ENCODE assay signal across 9 cellular contexts in genomic region chr16:88468289-88469129, GRCh38. TPM values are rescaled to one million over a fixed set of nuclear protein-coding genes. Genes with fewer than 3 reads are reported as not detected.
DNase-seq lines count a peak whose midpoint lies in the region; ATAC-seq and TF ChIP-seq lines count a peak whose summit lies in the region.
"Had no signal": no experiment of that assay in that cellular context is flagged by ENCODE, and none has a peak within 500 bp of the region (broad histone marks: within the 10 kb centered on the region; RNA-seq: fewer than 3 reads in every experiment).

No MANE protein-coding gene starts in this region.

- peaks cover 6% of the 10 kb centered on the region for H3K79me1 ChIP-seq in neuronal stem cell (ENCODE audit: low read depth, low read length)

- no peak for TF ChIP-seq CTCF in mammary epithelial cell (conservative IDR thresholded peaks at IDR 0.05 in 1 of 2, IDR thresholded peaks at IDR 0.05 in 1 of 2; ENCODE audit: extremely low read depth in 1 of 2, insufficient read depth in 1 of 2, low read depth in 1 of 2, low read length in 2 of 2)
- TF ChIP-seq CTCF in osteocyte (IDR thresholded peaks at IDR 0.05): no peak

- H3K27ac Mint-ChIP-seq in osteocyte (ENCODE audit: unreplicated experiment): no peak overlapping the region

- H3K14ac ChIP-seq in neuronal stem cell (ENCODE audit: low read length): no peak overlapping the region

- 79% methylated on average over 8 of the region's 18 CpGs for WGBS in mammary epithelial cell (ENCODE audit: low coverage, missing lambda C conversion rate)
- WGBS in neuronal stem cell (ENCODE audit: extremely low coverage in 2 of 2, insufficient read length in 2 of 2, insufficient replicate concordance in 1 of 2), 2 donors: no CpG with 5 or more reads among the region's 18 CpGs

- no peak overlapping the region for H3K4me3 Mint-ChIP-seq in osteocyte (ENCODE audit: unreplicated experiment)
- H3K4me3 Mint-ChIP-seq: nephron had no signal

- H3K27me3 ChIP-seq in mammary epithelial cell (ENCODE audit: insufficient read depth, low read length): no peaks in the 10 kb centered on the region
- no peaks in the 10 kb centered on the region for H3K27me3 ChIP-seq in neuronal stem cell (ENCODE audit: control insufficient read depth in 3 of 3, insufficient read depth in 3 of 3, low read depth in 1 of 3, low read length in 3 of 3)

- dilution Hi-C loops in mammary epithelial cell (cut with HindIII; ENCODE audit: low sequenced_read_pairs): no loop called here

- H3K9ac ChIP-seq in mammary epithelial cell (ENCODE audit: insufficient read depth, low read length) (no peak overlapping the region), neuronal stem cell (ENCODE audit: low read depth, low read length, poor library complexity) (no peak overlapping the region)

- no peak overlapping the region for H2BK5ac ChIP-seq in neuronal stem cell (ENCODE audit: low read length)

- ATAC-seq in HG03045 (IDR thresholded peaks at IDR 0.05; ENCODE audit: unreplicated experiment): no peak

- H2AFZ ChIP-seq in mammary epithelial cell (ENCODE audit: low read depth, low read length) (no peak overlapping the region), neuronal stem cell (ENCODE audit: low read length) (no peak overlapping the region)

- H2BK15ac ChIP-seq in neuronal stem cell (ENCODE audit: low read length): no peak overlapping the region

- no peak overlapping the region for H4K8ac ChIP-seq in neuronal stem cell (ENCODE audit: low read depth, low read length)

- no peaks in the 10 kb centered on the region for H3K27me3 Mint-ChIP-seq in osteocyte (ENCODE audit: unreplicated experiment)

- in situ Hi-C loops in mammary epithelial cell (cut with MboI; ENCODE audit: low sequenced_read_pairs in 2 of 2): no loop called here

- no peak overlapping the region for H3K4me2 ChIP-seq in mammary epithelial cell (ENCODE audit: insufficient read depth, low read depth, low read length)
- peak overlapping the region; percentile 35 for H3K4me2 ChIP-seq in neuronal stem cell (ENCODE audit: insufficient read depth, low read length, poor library complexity, severe bottlenecking)

- no peak overlapping the region for H2BK12ac ChIP-seq in neuronal stem cell (ENCODE audit: low read length)

- peak overlapping the region; percentile 98 for H2AK5ac ChIP-seq in neuronal stem cell (ENCODE audit: low read depth, low read length)

- H2BK120ac ChIP-seq in neuronal stem cell (ENCODE audit: low read depth, low read length): no peak overlapping the region

- no peaks in the 10 kb centered on the region for H3K4me1 Mint-ChIP-seq in osteocyte (ENCODE audit: unreplicated experiment)

- CTCF ChIA-PET in mammary epithelial cell (lab: Charles Lee; ENCODE audit: low non-redundant PET): no interaction called here

- H3K4me3 ChIP-seq in mammary epithelial cell (replicated peaks in 1 of 3; ENCODE audit: insufficient read depth in 1 of 3, low read depth in 2 of 3, low read length in 3 of 3) (no peak overlapping the region), neuronal stem cell (ENCODE audit: low read length in 2 of 2) (no peak overlapping the region)

- H3K27ac ChIP-seq in mammary epithelial cell (ENCODE audit: insufficient read depth, low read depth, low read length) (no peak overlapping the region), neuronal stem cell (replicated peaks; ENCODE audit: low read length) (no peak overlapping the region)

- H3K4me1 ChIP-seq in mammary epithelial cell (ENCODE audit: insufficient read depth, low read length) (no peaks in the 10 kb centered on the region), neuronal stem cell (ENCODE audit: control insufficient read depth in 2 of 2, insufficient read depth in 1 of 2, low read depth in 1 of 2, low read length in 2 of 2) (peaks cover 7 to 8% of the 10 kb centered on the region in 2 donors)

- no peaks in the 10 kb centered on the region for H3K9me3 Mint-ChIP-seq in osteocyte (ENCODE audit: unreplicated experiment)
- H3K9me3 Mint-ChIP-seq: nephron had no signal

- intact Hi-C loops in mammary epithelial cell (cut with micrococcal nuclease): no loop called here

- H3K9me3 ChIP-seq in mammary epithelial cell (replicated peaks; ENCODE audit: insufficient read depth, low read length) (no peaks in the 10 kb centered on the region), neuronal stem cell (replicated peaks in 1 of 2; ENCODE audit: control insufficient read depth in 2 of 2, insufficient read depth in 1 of 2, low read depth in 1 of 2, low read length in 2 of 2) (no peaks in the 10 kb centered on the region)

- no peaks in the 10 kb centered on the region for H3K36me3 ChIP-seq in mammary epithelial cell (ENCODE audit: insufficient read depth, low read length)
- no peaks in the 10 kb centered on the region for H3K36me3 ChIP-seq in neuronal stem cell (replicated peaks in 1 of 2; ENCODE audit: control insufficient read depth in 2 of 2, insufficient read depth in 2 of 2, low read length in 2 of 2)

- BruUV-seq in mammary epithelial cell (replicated peaks; lab: Mats Ljungman, UMichigan): no TSS peak

- no peak overlapping the region for H3K4ac ChIP-seq in neuronal stem cell (ENCODE audit: low read length)

- no peaks in the 10 kb centered on the region for H4K20me1 ChIP-seq in mammary epithelial cell (ENCODE audit: insufficient read depth, low read length)

- H3K36me3 Mint-ChIP-seq in osteocyte (ENCODE audit: unreplicated experiment): no peaks in the 10 kb centered on the region

- H4K91ac ChIP-seq in neuronal stem cell (ENCODE audit: low read depth, low read length, poor library complexity): no peak overlapping the region

- DNase-seq in NCI-H146 (lab: John Stamatoyannopoulos, UW) (peak; percentile 17), NCI-H146 treated with DMSO at 0.1 percent for 48 hours (lab: John Stamatoyannopoulos, UW; ENCODE audit: unreplicated experiment) (no peak), MV-4-11 (lab: John Stamatoyannopoulos, UW) (peak; percentile 72), mammary epithelial cell (peak; percentile 10), neuronal stem cell (ENCODE audit: low spot score) (peak; percentile 74), osteocyte (ENCODE audit: extremely low spot score, unreplicated experiment) (no peak)
- no peak for DNase-seq in stimulated activated CD4-positive, alpha-beta T cell treated with anti-CD3 and anti-CD28 coated beads, Interleukin-4, amount 100 ng/mL, for 24 hours

- H3K79me2 ChIP-seq in mammary epithelial cell (ENCODE audit: insufficient read depth, low read length): peaks cover 49% of the 10 kb centered on the region

- no peak overlapping the region for H3K23ac ChIP-seq in neuronal stem cell (ENCODE audit: low read depth, low read length, poor library complexity)

- H3K18ac ChIP-seq in neuronal stem cell (ENCODE audit: low read length): peak overlapping the region; percentile 57

RNA-seq across cellular contexts. Expression of gene ZFPM1, which starts 15.4 kb away (rescaled TPM):
- 10 to 100 TPM in 1 of 2 donors, 1 to 10 TPM in 1; 2.0 to 14.1 TPM for total RNA-seq in mammary epithelial cell
- polyA plus RNA-seq in mammary epithelial cell: 0.90 TPM
- polyA minus RNA-seq in mammary epithelial cell: 0.21 TPM
- polyA plus RNA-seq in neuronal stem cell (2013, experiment 1 of 2): 3.8 TPM
- 4.0 TPM for polyA plus RNA-seq in neuronal stem cell (2013, experiment 2 of 2)
- 5.6 and 5.7 TPM in 2 replicates for total RNA-seq in osteocyte

Comparison
In these comparisons a context has a peak if more than half of its experiments do, and no peak if none do; other contexts are left out.
1. DNase-seq: peak in NCI-H146 (single experiment), MV-4-11 (single experiment), mammary epithelial cell (single experiment) and neuronal stem cell (single experiment); none in NCI-H146 treated with DMSO at 0.1 percent for 48 hours (single experiment), osteocyte (single experiment) and stimulated activated CD4-positive, alpha-beta T cell treated with anti-CD3 and anti-CD28 coated beads, Interleukin-4, amount 100 ng/mL, for 24 hours (single experiment).